In the genomic region with DNA sequence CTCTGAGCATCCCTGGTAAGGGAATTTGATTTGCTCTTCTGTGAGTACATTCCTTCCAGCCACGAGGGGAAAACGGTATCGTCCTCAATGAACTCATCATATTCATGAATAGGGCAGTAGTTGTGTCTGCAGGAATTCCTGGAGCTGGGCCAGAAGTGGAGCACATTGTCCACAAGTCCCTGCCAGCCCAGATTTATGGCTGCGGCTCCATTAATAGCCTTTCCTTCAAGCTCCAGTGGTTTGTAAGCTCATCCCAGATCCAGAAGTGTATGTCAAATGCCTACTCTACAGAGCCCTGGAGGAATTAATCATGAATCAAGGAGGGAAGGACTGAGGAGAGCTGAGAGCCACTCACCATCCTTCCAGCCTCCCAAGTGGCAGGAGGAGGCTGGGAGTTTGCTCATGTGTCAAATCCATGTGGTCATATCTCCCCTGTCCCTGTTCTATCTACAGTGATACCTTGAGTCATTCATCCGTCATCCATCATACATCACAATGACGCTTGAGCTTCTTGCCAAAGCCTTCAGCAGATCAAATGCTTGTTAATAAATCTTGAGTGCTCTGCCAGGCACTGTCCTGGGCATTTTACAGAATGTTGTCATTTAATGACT, we compare ENCODE assay signal across 1 cellular context.
TF ChIP-seq lines count a peak whose summit lies in the region.

No MANE protein-coding gene starts in this region.

TF ChIP-seq in SK-N-SH treated with all-trans-retinoic acid at 6 μM for 48 hours, 23 proteins besides CTCF, POLR2A, EP300 and RAD21 (continued from another document):
- TF ChIP-seq, protein P1, sequence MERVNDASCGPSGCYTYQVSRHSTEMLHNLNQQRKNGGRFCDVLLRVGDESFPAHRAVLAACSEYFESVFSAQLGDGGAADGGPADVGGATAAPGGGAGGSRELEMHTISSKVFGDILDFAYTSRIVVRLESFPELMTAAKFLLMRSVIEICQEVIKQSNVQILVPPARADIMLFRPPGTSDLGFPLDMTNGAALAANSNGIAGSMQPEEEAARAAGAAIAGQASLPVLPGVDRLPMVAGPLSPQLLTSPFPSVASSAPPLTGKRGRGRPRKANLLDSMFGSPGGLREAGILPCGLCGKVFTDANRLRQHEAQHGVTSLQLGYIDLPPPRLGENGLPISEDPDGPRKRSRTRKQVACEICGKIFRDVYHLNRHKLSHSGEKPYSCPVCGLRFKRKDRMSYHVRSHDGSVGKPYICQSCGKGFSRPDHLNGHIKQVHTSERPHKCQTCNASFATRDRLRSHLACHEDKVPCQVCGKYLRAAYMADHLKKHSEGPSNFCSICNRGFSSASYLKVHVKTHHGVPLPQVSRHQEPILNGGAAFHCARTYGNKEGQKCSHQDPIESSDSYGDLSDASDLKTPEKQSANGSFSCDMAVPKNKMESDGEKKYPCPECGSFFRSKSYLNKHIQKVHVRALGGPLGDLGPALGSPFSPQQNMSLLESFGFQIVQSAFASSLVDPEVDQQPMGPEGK (CRISPR knock-in tag; IDR thresholded peaks at IDR 0.05; ENCODE audit: borderline replicate concordance) = no peak
- TF ChIP-seq ARNTL (CRISPR knock-in tag; IDR thresholded peaks at IDR 0.05; ENCODE audit: borderline replicate concordance, low read depth) (no peak), RARB (CRISPR knock-in tag; IDR thresholded peaks at IDR 0.05) (no peak), ZFP3 (CRISPR knock-in tag; IDR thresholded peaks at IDR 0.05) (peak; percentile 38; the same call in 1 of the 2 replicates), GLIS3 (CRISPR knock-in tag; IDR thresholded peaks at IDR 0.05) (no peak)
